In the genomic region with DNA sequence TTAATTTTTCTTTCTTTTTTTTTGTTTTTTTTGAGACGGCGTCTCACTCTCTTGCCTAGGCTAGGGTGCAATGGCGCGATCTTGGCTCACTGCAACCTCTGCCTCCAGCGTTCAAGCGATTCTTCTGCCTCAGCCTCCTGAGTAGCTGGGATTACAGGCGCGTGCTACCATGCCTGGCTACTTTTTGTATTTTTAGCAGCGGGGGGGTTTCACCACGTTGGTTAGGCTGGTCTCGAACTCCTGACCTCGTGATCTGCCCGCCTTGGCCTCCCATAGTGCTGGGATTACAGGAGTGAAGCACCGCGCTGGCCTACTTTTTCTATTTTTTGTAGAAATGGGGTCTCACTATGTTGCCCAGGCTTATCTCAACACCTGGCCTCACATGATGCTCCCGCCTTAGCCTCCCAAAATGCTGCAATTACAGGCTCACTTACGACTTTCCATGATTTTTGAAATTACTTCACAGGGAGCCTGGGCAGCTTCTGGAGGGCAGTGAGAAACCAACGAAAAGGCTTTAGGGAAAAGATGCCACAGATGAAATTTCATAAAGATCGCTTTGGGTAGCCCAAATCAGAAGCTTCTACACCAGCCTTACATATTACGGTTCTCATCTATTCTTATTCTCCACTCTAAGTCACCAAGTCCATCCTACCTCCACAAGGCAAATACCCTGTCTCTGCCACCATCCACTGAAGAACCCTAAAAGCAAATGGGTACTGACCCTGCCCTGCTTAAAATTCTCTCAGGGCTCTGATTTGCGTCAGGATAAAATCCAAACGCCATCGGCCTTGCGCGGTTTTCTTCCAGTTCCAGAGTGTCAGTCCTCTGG, we compare ENCODE assay signal across 8 cellular contexts. TPM values are rescaled to one million over a fixed set of nuclear protein-coding genes. Genes with fewer than 3 reads are reported as not detected.
DNase-seq lines count a peak whose midpoint lies in the region; ATAC-seq, FAIRE-seq and TF ChIP-seq lines count a peak whose summit lies in the region.

No MANE protein-coding gene starts in this region.

- H3K79me1 ChIP-seq in H1 (ENCODE audit: low read depth, low read length), result peaks cover 2% of the 10 kb centered on the region; the same call in 1 of the 2 replicates

- no peak overlapping the region for H3K14ac ChIP-seq in H1 (ENCODE audit: insufficient read length)

- H3K9me2 ChIP-seq in PC-3 (replicated peaks; ENCODE audit: low read length), result no peaks in the 10 kb centered on the region

- H2BK20ac ChIP-seq in H1 (ENCODE audit: low read length), result no peak overlapping the region

- H3K9me3 Mint-ChIP-seq in nephron, result no peaks in the 10 kb centered on the region

- DNase-seq in PC-3 (no peak), H1 (ENCODE audit: low read depth in 1 of 2, low spot score in 2 of 2) (no peak), NCI-H774 (lab: John Stamatoyannopoulos, UW) (no peak), Ammon's horn (ENCODE audit: low spot score) (no peak), left lobe of liver (ENCODE audit: low spot score) (no peak)

- H3K9me3 ChIP-seq in PC-3 (ENCODE audit: low read length) (no peaks in the 10 kb centered on the region), H1 (ENCODE audit: insufficient read depth in 2 of 2, low read depth in 1 of 2, low read length in 1 of 2) (no peaks in the 10 kb centered on the region)

- H2BK15ac ChIP-seq in H1 (ENCODE audit: low read length), result no peak overlapping the region

- H3F3A ChIP-seq in PC-3 (ENCODE audit: low read length, unreplicated experiment), result no peaks in the 10 kb centered on the region

- H3K36me3 Mint-ChIP-seq in nephron (ENCODE audit: low read depth), result no peaks in the 10 kb centered on the region

- no peak overlapping the region for H3K23ac ChIP-seq in H1 (ENCODE audit: insufficient read length)

- peaks cover 4% of the 10 kb centered on the region; the same call in 1 of the 2 replicates for H3K23me2 ChIP-seq in H1 (ENCODE audit: low read depth, low read length)

- CTCF ChIA-PET in PC-3 (lab: Charles Lee), result interaction anchor here (0.6 kb wide), 1 partner anchor 1286 kb away, joined by 4 read pairs; no protein-coding TSS in a partner anchor
- CTCF ChIA-PET in H1 (lab: Charles Lee; ENCODE audit: partially characterized antibody), result no interaction called here

- TF ChIP-seq RAD21 in H1 (IDR thresholded peaks at IDR 0.05 in 1 of 2, conservative IDR thresholded peaks at IDR 0.05 in 1 of 2; ENCODE audit: low read depth in 2 of 2, low read length in 2 of 2), result no peak

- H3K4me1 ChIP-seq in PC-3 (ENCODE audit: insufficient read depth, low read length) (peaks cover 20% of the 10 kb centered on the region), H1 (replicated peaks in 1 of 4; ENCODE audit: control insufficient read depth in 3 of 4, insufficient read depth in 4 of 4, low read length in 3 of 4) (peaks cover 0 to 3% (median 2%) of the 10 kb centered on the region in 4 experiments; a peak in 3 of 7 replicates)

- H3K4me1 Mint-ChIP-seq in nephron, result peaks cover 25% of the 10 kb centered on the region

- H3K9ac ChIP-seq in PC-3 (ENCODE audit: low read length), result peak overlapping the region; percentile 92
- H3K9ac ChIP-seq in H1 (replicated peaks in 1 of 4; ENCODE audit: extremely low read depth in 1 of 4, low read depth in 3 of 4, low read length in 3 of 4), result peak overlapping the region in 3 of 4 experiments; percentile 65 to 96 (median 92); a peak in 6 of 7 replicates

- no peak for TF ChIP-seq EP300 in H1 (IDR thresholded peaks at IDR 0.05; ENCODE audit: borderline replicate concordance in 1 of 2, low read depth in 2 of 2, low read length in 2 of 2)

- ATAC-seq in GM21515 (IDR thresholded peaks at IDR 0.05; ENCODE audit: unreplicated experiment), result peak; percentile 2
- ATAC-seq in PC-3, result no peak
- ATAC-seq in HG02588 (IDR thresholded peaks at IDR 0.05; ENCODE audit: unreplicated experiment), result no peak
- no peak for ATAC-seq in left lobe of liver

- H3K27me3 ChIP-seq in PC-3 (ENCODE audit: low read length), result no peaks in the 10 kb centered on the region
- no peaks in the 10 kb centered on the region for H3K27me3 ChIP-seq in H1 (replicated peaks in 1 of 4; ENCODE audit: control insufficient read depth in 3 of 4, extremely low read depth in 1 of 4, insufficient read depth in 3 of 4, low read length in 3 of 4)

- H4K91ac ChIP-seq in H1 (replicated peaks; ENCODE audit: insufficient read length, low read length), result no peak overlapping the region

- intact Hi-C loops in PC-3 (cut with micrococcal nuclease), result no loop called here

- H3K4me3 Mint-ChIP-seq in nephron, result peak overlapping the region; percentile 97

- no peak overlapping the region for H3K4ac ChIP-seq in H1 (replicated peaks; ENCODE audit: insufficient read length, low read depth, low read length)

- H4K8ac ChIP-seq in H1 (ENCODE audit: extremely low read depth, insufficient read depth, low read length), result no peak overlapping the region; the same call in 1 of the 2 replicates

- no peak for FAIRE-seq in H1 (lab: Jason Lieb, UNC)

- peak overlapping the region; percentile 88 for H2AFZ ChIP-seq in PC-3 (ENCODE audit: low read length)
- H2AFZ ChIP-seq in H1 (ENCODE audit: low read length), result peak overlapping the region; percentile 7; the same call in 1 of the 2 replicates

- TF ChIP-seq CTCF in PC-3 (conservative IDR thresholded peaks at IDR 0.05; ENCODE audit: low read depth, low read length) (no peak), H1 (IDR thresholded peaks at IDR 0.05; ENCODE audit: control extremely low read depth in 1 of 3, insufficient read depth in 1 of 3, low read depth in 1 of 3, low read length in 3 of 3) (no peak), nephron (IDR thresholded peaks at IDR 0.05; ENCODE audit: unreplicated experiment in 3 of 3) (no peak)

- peak overlapping the region; percentile 73 for H3K56ac ChIP-seq in H1 (replicated peaks; ENCODE audit: insufficient read length, low read depth, low read length)

- H3K27ac ChIP-seq in PC-3 (ENCODE audit: low read length) (peak overlapping the region; percentile 68), H1 (ENCODE audit: low read depth, low read length) (peak overlapping the region; percentile 93; the same call in 1 of the 2 replicates)

- H3K4me2 ChIP-seq in PC-3 (ENCODE audit: low read length), result peak overlapping the region; percentile 95
- peak overlapping the region; percentile 95 to 99 for H3K4me2 ChIP-seq in H1 (ENCODE audit: insufficient read depth in 1 of 2, low read depth in 2 of 2, low read length in 2 of 2)

- H2BK5ac ChIP-seq in H1 (ENCODE audit: low read depth, low read length), result no peak overlapping the region; the same call in 1 of the 2 replicates

- no peak overlapping the region for H2AK5ac ChIP-seq in H1 (ENCODE audit: low read depth, low read length)

- peak overlapping the region; percentile 94 to 96 (median 95) for H3K27ac Mint-ChIP-seq in nephron

- no TSS peak for BruUV-seq in PC-3 (replicated peaks; lab: Mats Ljungman, UMichigan)

- peak overlapping the region; percentile 36; the same call in 1 of the 2 replicates for H3K18ac ChIP-seq in H1 (ENCODE audit: extremely low read depth, low read length)

- peak overlapping the region; percentile 63 for H4K5ac ChIP-seq in H1 (ENCODE audit: insufficient read length, low read depth, low read length)

- H2BK12ac ChIP-seq in H1 (ENCODE audit: low read depth, low read length), result no peak overlapping the region

- H3K4me3 ChIP-seq in PC-3 (ENCODE audit: low read length) (peak overlapping the region; percentile 85), H1 (ENCODE audit: extremely low read depth in 1 of 4, insufficient read depth in 2 of 4, low read depth in 3 of 4, low read length in 4 of 4) (peak overlapping the region; percentile 74 to 92 (median 88))

- no peak for TF ChIP-seq POLR2A in H1 (IDR thresholded peaks at IDR 0.05; ENCODE audit: control extremely low read depth in 1 of 2, low read depth in 2 of 2, low read length in 2 of 2)

- WGBS in H1 (ENCODE audit: extremely low coverage in 1 of 2, insufficient coverage in 1 of 2, insufficient read length in 1 of 2, insufficient replicate concordance in 2 of 2, low coverage in 1 of 2, low lambda C conversion rate in 2 of 2, missing lambda C conversion rate in 1 of 2), 2 experiments, result 71 to 100% methylated on average over 2 to 25 of the region's 25 CpGs

- H3K27me3 Mint-ChIP-seq in nephron (ENCODE audit: low read depth), result no peaks in the 10 kb centered on the region

- H3K79me2 ChIP-seq in PC-3 (ENCODE audit: low read length) (peaks cover 53% of the 10 kb centered on the region), H1 (ENCODE audit: control insufficient read depth in 1 of 2, insufficient read depth in 2 of 2, low read length in 2 of 2) (peaks cover 0 to 33% of the 10 kb centered on the region in 2 experiments; a peak in 2 of 4 replicates)

- H2BK120ac ChIP-seq in H1 (replicated peaks; ENCODE audit: low read depth, low read length), result no peak overlapping the region

- POLR2A ChIA-PET in PC-3 (lab: Charles Lee; ENCODE audit: unreplicated experiment) (no interaction called here), H1 (lab: Charles Lee; ENCODE audit: partially characterized antibody) (interaction anchor here (1.0 kb wide), 1 partner anchor 22 kb away, joined by 3 read pairs; no protein-coding TSS in a partner anchor)

- H3K36me3 ChIP-seq in PC-3 (ENCODE audit: low read depth, low read length) (peaks cover 3% of the 10 kb centered on the region; the same call in 1 of the 2 replicates), H1 (ENCODE audit: control insufficient read depth in 2 of 4, insufficient read depth in 4 of 4, low read length in 3 of 4) (no peaks in the 10 kb centered on the region)

- H4K20me1 ChIP-seq in PC-3 (ENCODE audit: low read length) (no peaks in the 10 kb centered on the region), H1 (replicated peaks in 1 of 2; ENCODE audit: control insufficient read depth in 1 of 2, insufficient read depth in 2 of 2, low read length in 2 of 2) (peaks cover under 1 to 1% of the 10 kb centered on the region in 2 experiments)

TF ChIP-seq in H1, 55 proteins besides CTCF, POLR2A, EP300 and RAD21:
- no peak for TF ChIP-seq TCF12 (IDR thresholded peaks at IDR 0.05; ENCODE audit: low read depth, low read length)
- TF ChIP-seq EZH2 (IDR thresholded peaks at IDR 0.05; ENCODE audit: low read depth, low read length, severe bottlenecking), result no peak
- TF ChIP-seq KDM1A (IDR thresholded peaks at IDR 0.05; ENCODE audit: borderline replicate concordance, low read length), result peak; percentile 49; the same call in 1 of the 2 replicates

RNA-seq across cellular contexts. Expression of a gene that starts 0.9 kb away (rescaled TPM):
- 101 and 106 TPM in 2 replicates for total RNA-seq in PC-3 (2014; rRNA removed)
- total RNA-seq in H1 (2021; fragmentation: NEBNext Ultra II Directional; extraction: Animal tissue kit (Norgen Biotek cat#: 25700)), result 116 and 126 TPM in 2 replicates
- polyA plus RNA-seq in H1 (2011; rRNA removed), result 47.0 and 63.6 TPM in 2 replicates
- polyA plus RNA-seq in H1 (2011; cell fraction: cytosol; rRNA removed), result 57.7 TPM
- 85.3 TPM for polyA plus RNA-seq in H1 (2011; cell fraction: nucleus; rRNA removed)
- 93.0 to 180 TPM (median 134 TPM) in 4 replicates for polyA plus RNA-seq in H1 (2012, experiment 1 of 2)
- polyA plus RNA-seq in H1 (2012, experiment 2 of 2), result 8.1 TPM
- polyA plus RNA-seq in H1 (2013, experiment 1 of 2), result 58.3 TPM
- 57.4 TPM for polyA plus RNA-seq in H1 (2013, experiment 2 of 2)
- 233 and 373 TPM in 2 replicates for polyA minus RNA-seq in H1 (2011; rRNA and poly(A)+ RNA removed)
- polyA minus RNA-seq in H1 (2011; cell fraction: cytosol; rRNA and poly(A)+ RNA removed), result 72.1 TPM
- 120 TPM for polyA minus RNA-seq in H1 (2011; cell fraction: nucleus; rRNA and poly(A)+ RNA removed)
- 14.6 TPM for total RNA-seq in left lobe of liver
